ENCODE assay signal across 8 cellular contexts in genomic region chr1:44631333-44631646, GRCh38. TPM values are rescaled to one million over a fixed set of nuclear protein-coding genes. Genes with fewer than 3 reads are reported as not detected.
DNase-seq lines count a peak whose midpoint lies in the region; ATAC-seq and TF ChIP-seq lines count a peak whose summit lies in the region.

No MANE protein-coding gene starts in this region.

- H3K4me3 ChIP-seq in SK-N-MC (peak overlapping the region; percentile 94), fibroblast of villous mesenchyme (ENCODE audit: low read depth, low read length) (peak overlapping the region; percentile 73), skeletal muscle tissue (ENCODE audit: low read length in 3 of 3) (peak overlapping the region; percentile 79 to 88 (median 82))

- peak; percentile 14 for ATAC-seq in Right ventricle myocardium inferior
- no peak for ATAC-seq in left cardiac atrium
- no peak for ATAC-seq in HG03095 (IDR thresholded peaks at IDR 0.05; ENCODE audit: unreplicated experiment)

- H3K9ac ChIP-seq in SK-N-MC (ENCODE audit: insufficient read length) (peak overlapping the region; percentile 70), skeletal muscle tissue (ENCODE audit: low read depth in 1 of 3, low read length in 3 of 3) (peak overlapping the region; percentile 83 to 96 (median 92))

- intact Hi-C loops in Right ventricle myocardium inferior (cut with DNase I): no loop called here
- intact Hi-C loops in left cardiac atrium (cut with DNase I): no loop called here

- DNase-seq in Right ventricle myocardium inferior (ENCODE audit: missing footprints): no peak
- no peak for DNase-seq in left cardiac atrium
- no peak for DNase-seq in SK-N-MC (ENCODE audit: low read depth, low spot score)
- DNase-seq in fibroblast of villous mesenchyme (ENCODE audit: low read depth): no peak
- DNase-seq in cerebellar nuclear complex (lab: John Stamatoyannopoulos, UW): no peak
- no peak for DNase-seq in LoVo (ENCODE audit: low spot score)

- H3K27me3 ChIP-seq in skeletal muscle tissue (ENCODE audit: control insufficient read depth in 3 of 3, insufficient read depth in 3 of 3, low read length in 3 of 3): no peaks in the 10 kb centered on the region

- H3K9me3 ChIP-seq in SK-N-MC (ENCODE audit: low read depth, low read length) (no peaks in the 10 kb centered on the region), skeletal muscle tissue (ENCODE audit: control insufficient read depth in 3 of 3, low read length in 3 of 3) (no peaks in the 10 kb centered on the region)

- peaks cover 36 to 46% (median 36%) of the 10 kb centered on the region in 3 donors for H3K4me1 ChIP-seq in skeletal muscle tissue (ENCODE audit: control insufficient read depth in 3 of 3, insufficient read depth in 3 of 3, low read length in 3 of 3)

- TF ChIP-seq CTCF in fibroblast of villous mesenchyme (IDR thresholded peaks at IDR 0.05; ENCODE audit: insufficient read depth, low read depth, low read length): no peak

- H3K27ac ChIP-seq in SK-N-MC: peak overlapping the region; percentile 96
- peak overlapping the region; percentile 93 for H3K27ac ChIP-seq in skeletal muscle tissue (ENCODE audit: low read depth, low read length)

- H3K36me3 ChIP-seq in SK-N-MC (ENCODE audit: insufficient read depth, low read length) (peaks cover 36% of the 10 kb centered on the region), skeletal muscle tissue (ENCODE audit: control insufficient read depth in 3 of 3, insufficient read depth in 3 of 3, low read length in 3 of 3) (peaks cover 16 to 22% (median 21%) of the 10 kb centered on the region in 3 donors)

RNA-seq across cellular contexts. Expression of gene TMEM53, which starts 43.0 kb away (rescaled TPM):
- 11.8 TPM for total RNA-seq in Right ventricle myocardium inferior
- 10 to 100 TPM; 11.1 to 11.4 TPM for total RNA-seq in left cardiac atrium
- total RNA-seq in fibroblast of villous mesenchyme: 6.4 and 7.3 TPM in 2 replicates
- 3.1 TPM for total RNA-seq in skeletal muscle tissue

RNA-seq across cellular contexts. Expression of gene ARMH1, which starts 43.2 kb away (rescaled TPM):
- 0.78 TPM for total RNA-seq in Right ventricle myocardium inferior
- 1 to 10 TPM in 1 of 2 donors, under 1 TPM in 1; 0.16 to 1.2 TPM for total RNA-seq in left cardiac atrium
- 0.32 and 0.43 TPM in 2 replicates for total RNA-seq in fibroblast of villous mesenchyme
- total RNA-seq in skeletal muscle tissue: 0.52 TPM
